8 cellular contexts compared by ENCODE assay signal in genomic region chr19:53431399-53432087, GRCh38. TPM values are rescaled to one million over a fixed set of nuclear protein-coding genes. Genes with fewer than 3 reads are reported as not detected.
DNase-seq lines count a peak whose midpoint lies in the region; ATAC-seq, FAIRE-seq and TF ChIP-seq lines count a peak whose summit lies in the region.

ZNF761 (plus strand) TSS chr19:53431984; CDS start chr19:53447269, 15,285 bp downstream.

- WGBS in pancreas, 2 donors = 1 to 2% methylated on average over 42 to 46 of the region's 46 CpGs
- 1% methylated on average over 28 to 32 of the region's 46 CpGs for WGBS in thyroid gland, 2 donors

- H3K4me3 ChIP-seq in GM12864 (ENCODE audit: low read depth, low read length) = peak within 1 kb of the TSS; percentile 83
- H3K4me3 ChIP-seq in pancreas = peak within 1 kb of the TSS; percentile 32 to 70 (median 56)
- H3K4me3 ChIP-seq in thyroid gland (replicated peaks in 1 of 3) = peak within 1 kb of the TSS; percentile 20 to 66 (median 52)

- H3K4me1 Mint-ChIP-seq in activated naive CD8-positive, alpha-beta T cell treated with anti-CD3 and anti-CD28 coated beads for 36 hours = peaks cover 26% of the 10 kb centered on the region

- H3K4me1 ChIP-seq in pancreas = peaks cover 0 to 6% (median 0%) of the 10 kb centered on the region in 3 donors
- peaks cover 5 to 8% of the 10 kb centered on the region in 2 donors for H3K4me1 ChIP-seq in thyroid gland

- H3K27me3 ChIP-seq in pancreas (no peaks in the 10 kb centered on the region), thyroid gland (no peaks in the 10 kb centered on the region)

- TF ChIP-seq CTCF in GM12864 (IDR thresholded peaks at IDR 0.05; ENCODE audit: low read depth, low read length, missing control alignments) = peak; percentile 21
- peak in 3 of 4 donors; percentile 13 to 36 (median 14) for TF ChIP-seq CTCF in pancreas (IDR thresholded peaks at IDR 0.05)
- TF ChIP-seq CTCF in thyroid gland (IDR thresholded peaks at IDR 0.05) = peak in 3 of 6 experiments; percentile 20 to 43 (median 25)

- H3K9me3 Mint-ChIP-seq in activated naive CD8-positive, alpha-beta T cell treated with anti-CD3 and anti-CD28 coated beads for 36 hours = peaks cover 8% of the 10 kb centered on the region

- ATAC-seq in HG02588 (IDR thresholded peaks at IDR 0.05; ENCODE audit: unreplicated experiment) (peak; percentile 92), Right ventricle myocardium inferior (peak; percentile 100), pancreas (peak; percentile 98 to 99 (median 98))

- H3K27ac ChIP-seq in pancreas (peak within 1 kb of the TSS; percentile 82 to 97 (median 92)), thyroid gland (peak within 1 kb of the TSS; percentile 39 to 95 (median 69))

- peak; percentile 55 for DNase-seq in GM12864 (ENCODE audit: low read depth)
- peak; percentile 72 for DNase-seq in NCI-H1092 (lab: John Stamatoyannopoulos, UW)
- peak; percentile 49 for DNase-seq in SKM-1 (lab: John Stamatoyannopoulos, UW; ENCODE audit: unreplicated experiment)
- DNase-seq in activated naive CD8-positive, alpha-beta T cell treated with anti-CD3 and anti-CD28 coated beads for 36 hours = peak; percentile 97
- peak; percentile 97 for DNase-seq in Right ventricle myocardium inferior (ENCODE audit: missing footprints)
- peak; percentile 96 to 100 (median 99) for DNase-seq in pancreas
- DNase-seq in thyroid gland = peak; percentile 98

- TF ChIP-seq POLR2A in thyroid gland (IDR thresholded peaks at IDR 0.05) = peak in 1 of 2 donors; percentile 80

- intact Hi-C loops in Right ventricle myocardium inferior (cut with DNase I) (loop anchor here (5.0 to 10.0 kb wide), 3 partner anchors 36 to 313 kb away; partner anchors contain the start of gene ZNF813), pancreas (cut with DNase I) (no loop called here), thyroid gland (cut with DNase I) (loop anchor here (5.0 to 10.0 kb wide), 2 partner anchors 39 to 83 kb away; no protein-coding TSS in a partner anchor)

- H3K4me3 Mint-ChIP-seq in activated naive CD8-positive, alpha-beta T cell treated with anti-CD3 and anti-CD28 coated beads for 36 hours = peak within 1 kb of the TSS; percentile 90

- no peak for FAIRE-seq in pancreas (lab: Jason Lieb, UNC)

- H3K27me3 Mint-ChIP-seq in activated naive CD8-positive, alpha-beta T cell treated with anti-CD3 and anti-CD28 coated beads for 36 hours = no peaks in the 10 kb centered on the region

- H3K27ac Mint-ChIP-seq in activated naive CD8-positive, alpha-beta T cell treated with anti-CD3 and anti-CD28 coated beads for 36 hours = peak within 1 kb of the TSS; percentile 94

- H3K36me3 ChIP-seq in pancreas (no peaks in the 10 kb centered on the region), thyroid gland (no peaks in the 10 kb centered on the region)

- H3K9me3 ChIP-seq in pancreas = no peaks in the 10 kb centered on the region
- no peaks in the 10 kb centered on the region for H3K9me3 ChIP-seq in thyroid gland

- H3K36me3 Mint-ChIP-seq in activated naive CD8-positive, alpha-beta T cell treated with anti-CD3 and anti-CD28 coated beads for 36 hours = peaks cover 44% of the 10 kb centered on the region

RNA-seq across cellular contexts. Expression of gene ZNF761, which starts in this region (rescaled TPM):
- total RNA-seq in activated naive CD8-positive, alpha-beta T cell treated with anti-CD3 and anti-CD28 coated beads for 36 hours = 10 to 100 TPM; 10.9 to 12.4 TPM
- total RNA-seq in Right ventricle myocardium inferior = 3.8 TPM
- total RNA-seq in pancreas = 1 to 10 TPM; 4.8 to 8.6 (median 5.8) TPM
- polyA plus RNA-seq in pancreas = 1 to 10 TPM; 7.3 to 7.5 TPM
- 10 to 100 TPM; 11.8 to 15.2 (median 12.6) TPM for total RNA-seq in thyroid gland

Comparison
In these comparisons a context has a peak if more than half of its experiments do, and no peak if none do; other contexts are left out.
1. Peak in every context shown above with its lines: DNase-seq, ATAC-seq, H3K4me3 ChIP-seq and H3K27ac ChIP-seq.
2. DNase-seq: peak in every context shown above with its lines; median percentile 99 in pancreas; 98 in thyroid gland; 97 in activated naive CD8-positive, alpha-beta T cell treated with anti-CD3 and anti-CD28 coated beads for 36 hours; 97 in Right ventricle myocardium inferior; 72 in NCI-H1092; 55 in GM12864; 49 in SKM-1.
3. intact Hi-C loops: an anchor here in Right ventricle myocardium inferior (5.0 to 10.0 kb wide) and thyroid gland (5.0 to 10.0 kb wide); none called in pancreas.